Comparison of ENCODE assay signal across 26 cellular contexts in genomic region chr6:10421508-10422281, GRCh38. TPM values are rescaled to one million over a fixed set of nuclear protein-coding genes. Genes with fewer than 3 reads are reported as not detected.
DNase-seq lines count a peak whose midpoint lies in the region; ATAC-seq, FAIRE-seq and TF ChIP-seq lines count a peak whose summit lies in the region.
"Had no signal": no experiment of that assay in that cellular context is flagged by ENCODE, and none has a peak within 500 bp of the region (broad histone marks: within the 10 kb centered on the region; RNA-seq: fewer than 3 reads in every experiment).

No MANE protein-coding gene starts in this region.

- H3K23me2 ChIP-seq in H1 (ENCODE audit: low read depth, low read length) = peaks cover 8% of the 10 kb centered on the region; the same call in 1 of the 2 replicates

- CTCF ChIA-PET in H1 (lab: Charles Lee; ENCODE audit: partially characterized antibody) = interaction anchor here (0.6 to 21.9 kb wide), 18 partner anchors 8 to 1432 kb away, joined by 3 to 365 read pairs (median 4); partner anchors contain the start of gene TFAP2A

- no peaks in the 10 kb centered on the region for H3K79me1 ChIP-seq in H1 (ENCODE audit: low read depth, low read length)

- no peak overlapping the region for H3K27ac ChIP-seq in HUES6 (ENCODE audit: low read depth, low read length)
- H3K27ac ChIP-seq in H1 (ENCODE audit: low read depth, low read length) = no peak overlapping the region
- H3K27ac ChIP-seq: tibial nerve had no signal

- POLR2A ChIA-PET in H1 (lab: Charles Lee; ENCODE audit: partially characterized antibody) = interaction anchor here (1.0 to 2.0 kb wide), 5 partner anchors 9 to 38 kb away, joined by 3 to 9 read pairs (median 3); no protein-coding TSS in a partner anchor

- no peaks in the 10 kb centered on the region for H3K79me2 ChIP-seq in H1 (ENCODE audit: control insufficient read depth in 1 of 2, insufficient read depth in 2 of 2, low read length in 2 of 2)

- peaks cover 100% of the 10 kb centered on the region for H3K27me3 ChIP-seq in HUES6 (ENCODE audit: control insufficient read depth, insufficient read depth, low read length)
- peaks cover 88 to 100% (median 99%) of the 10 kb centered on the region in 4 experiments for H3K27me3 ChIP-seq in H1 (replicated peaks in 1 of 4; ENCODE audit: control insufficient read depth in 3 of 4, extremely low read depth in 1 of 4, insufficient read depth in 3 of 4, low read length in 3 of 4)

- 0 out of 2 replicates have a peak overlapping the region, but pooled peaks have one; percentile 60 for H2BK12ac ChIP-seq in H1 (ENCODE audit: low read depth, low read length)

- peaks cover 29 to 50% of the 10 kb centered on the region in 2 experiments for H4K20me1 ChIP-seq in H1 (replicated peaks in 1 of 2; ENCODE audit: control insufficient read depth in 1 of 2, insufficient read depth in 2 of 2, low read length in 2 of 2)

- no peak for TF ChIP-seq RAD21 in H1 (IDR thresholded peaks at IDR 0.05 in 1 of 2, conservative IDR thresholded peaks at IDR 0.05 in 1 of 2; ENCODE audit: low read depth in 2 of 2, low read length in 2 of 2)

- no peak for ATAC-seq in HG03457 (IDR thresholded peaks at IDR 0.05; ENCODE audit: unreplicated experiment)
- ATAC-seq: activated CD4-positive, CD25-positive, alpha-beta regulatory T cell treated with anti-CD3 and anti-CD28 coated beads, Interleukin-2, amount 50 U/mL, for 24 hours; activated CD8-positive, alpha-beta memory T cell treated with anti-CD3 and anti-CD28 coated beads, Interleukin-2, amount 10 ng/mL, durations not matched to agents 7 days and 5 days; activated naive CD8-positive, alpha-beta T cell treated with anti-CD3 and anti-CD28 coated beads, Interleukin-2, amount 50 U/mL, for 24 hours; activated T-helper 17 cell treated with anti-CD3 and anti-CD28 coated beads, Interleukin-2, amount 50 U/mL, for 72 hours; naive thymus-derived CD4-positive, alpha-beta T cell; SK-N-SH treated with all-trans-retinoic acid at 6 μM for 48 hours; stimulated activated naive CD8-positive, alpha-beta T cell treated with anti-CD3 and anti-CD28 coated beads, Interleukin-15, Interleukin-2, amounts not matched to agents 100 U/mL and 50 U/mL, for 24 hours had no signal

- H2BK120ac ChIP-seq in H1 (replicated peaks; ENCODE audit: low read depth, low read length) = no peak overlapping the region

- H3K9me3 ChIP-seq in HUES6 (ENCODE audit: control insufficient read depth, insufficient read depth, low read depth, low read length) (no peaks in the 10 kb centered on the region), H1 (ENCODE audit: insufficient read depth in 2 of 2, low read depth in 1 of 2, low read length in 1 of 2) (no peaks in the 10 kb centered on the region)
- H3K9me3 ChIP-seq: HAP-1, tibial nerve had no signal

- H2AFZ ChIP-seq in H1 (ENCODE audit: low read length) = no peak overlapping the region

- H4K91ac ChIP-seq in H1 (replicated peaks; ENCODE audit: insufficient read length, low read length) = no peak overlapping the region

- peaks cover 73% of the 10 kb centered on the region for H3K4me1 ChIP-seq in HUES6 (ENCODE audit: control insufficient read depth, insufficient read depth, low read length)
- peaks cover 6 to 51% (median 34%) of the 10 kb centered on the region in 4 experiments for H3K4me1 ChIP-seq in H1 (replicated peaks in 1 of 4; ENCODE audit: control insufficient read depth in 3 of 4, insufficient read depth in 4 of 4, low read length in 3 of 4)
- H3K4me1 ChIP-seq: HAP-1 had no signal

- H3K23ac ChIP-seq in H1 (ENCODE audit: insufficient read length) = no peak overlapping the region

- H3K4me3 ChIP-seq in HUES6 (ENCODE audit: low read depth, low read length) (peak overlapping the region; percentile 30), H1 (ENCODE audit: extremely low read depth in 1 of 4, insufficient read depth in 2 of 4, low read depth in 3 of 4, low read length in 4 of 4) (peak overlapping the region in 1 of 4 experiments; percentile 44; a peak in 5 of 8 replicates)
- H3K4me3 ChIP-seq: HAP-1, skin epidermis, tibial nerve had no signal

- H3K27me3 Mint-ChIP-seq in nephron progenitor cell (ENCODE audit: low read depth, poor library complexity) = peaks cover 100% of the 10 kb centered on the region

- H2AK5ac ChIP-seq in H1 (ENCODE audit: low read depth, low read length) = no peak overlapping the region; the same call in 1 of the 2 replicates

- no peak overlapping the region for H2BK5ac ChIP-seq in H1 (ENCODE audit: low read depth, low read length)

- no peak overlapping the region for H3K4ac ChIP-seq in H1 (replicated peaks; ENCODE audit: insufficient read length, low read depth, low read length)

- no peak overlapping the region for H3K56ac ChIP-seq in H1 (replicated peaks; ENCODE audit: insufficient read length, low read depth, low read length)

- H2BK20ac ChIP-seq in H1 (ENCODE audit: low read length) = no peak overlapping the region

- H3K4me1 Mint-ChIP-seq in nephron progenitor cell = peaks cover 39% of the 10 kb centered on the region
- H3K4me1 Mint-ChIP-seq: activated T-helper 17 cell treated with anti-CD3 and anti-CD28 coated beads, Interleukin-2, amount 50 U/mL, for 72 hours had no signal

- no peak for TF ChIP-seq POLR2A in H1 (IDR thresholded peaks at IDR 0.05; ENCODE audit: control extremely low read depth in 1 of 2, low read depth in 2 of 2, low read length in 2 of 2)

- TF ChIP-seq EP300 in H1 (IDR thresholded peaks at IDR 0.05; ENCODE audit: borderline replicate concordance in 1 of 2, low read depth in 2 of 2, low read length in 2 of 2) = no peak

- no peak overlapping the region; the same call in 1 of the 2 replicates for H3K18ac ChIP-seq in H1 (ENCODE audit: extremely low read depth, low read length)

- H4K8ac ChIP-seq in H1 (ENCODE audit: extremely low read depth, insufficient read depth, low read length) = peak overlapping the region; percentile 22; the same call in 1 of the 2 replicates

- H3K4me2 ChIP-seq in H1 (ENCODE audit: insufficient read depth in 1 of 2, low read depth in 2 of 2, low read length in 2 of 2) = peak overlapping the region; percentile 40 to 63

- no peaks in the 10 kb centered on the region for H3K36me3 Mint-ChIP-seq in nephron progenitor cell (ENCODE audit: low read depth)

- H3K14ac ChIP-seq in H1 (ENCODE audit: insufficient read length) = no peak overlapping the region

- no peak for TF ChIP-seq CTCF in H1 (IDR thresholded peaks at IDR 0.05; ENCODE audit: control extremely low read depth in 1 of 3, insufficient read depth in 1 of 3, low read depth in 1 of 3, low read length in 3 of 3)
- TF ChIP-seq CTCF in nephron progenitor cell (IDR thresholded peaks at IDR 0.05) = no peak

- H3K4me3 Mint-ChIP-seq in nephron progenitor cell = peak overlapping the region; percentile 60
- H3K4me3 Mint-ChIP-seq: activated CD8-positive, alpha-beta memory T cell treated with anti-CD3 and anti-CD28 coated beads, Interleukin-2, amount 10 ng/mL, durations not matched to agents 7 days and 5 days; activated naive CD8-positive, alpha-beta T cell treated with anti-CD3 and anti-CD28 coated beads, Interleukin-2, amount 50 U/mL, for 24 hours; activated T-helper 17 cell treated with anti-CD3 and anti-CD28 coated beads, Interleukin-2, amount 50 U/mL, for 72 hours; memory B cell had no signal

- no peak for FAIRE-seq in H1 (lab: Jason Lieb, UNC)
- FAIRE-seq: HTR-8/SVneo had no signal

- H3K36me3 ChIP-seq in HUES6 (ENCODE audit: control insufficient read depth, insufficient read depth, low read length) (no peaks in the 10 kb centered on the region), H1 (ENCODE audit: control insufficient read depth in 2 of 4, insufficient read depth in 4 of 4, low read length in 3 of 4) (peaks cover 0 to 4% (median 0%) of the 10 kb centered on the region in 4 experiments; a peak in 1 of 8 replicates)
- H3K36me3 ChIP-seq: HAP-1, tibial nerve had no signal

- 5% methylated on average over 37 of the region's 37 CpGs; no CpG with 5 or more reads in 1 of the 2 experiments for WGBS in H1 (ENCODE audit: extremely low coverage in 1 of 2, insufficient coverage in 1 of 2, insufficient read length in 1 of 2, insufficient replicate concordance in 2 of 2, low coverage in 1 of 2, low lambda C conversion rate in 2 of 2, missing lambda C conversion rate in 1 of 2), 2 experiments

- H3K27ac Mint-ChIP-seq in nephron progenitor cell = no peak overlapping the region
- H3K27ac Mint-ChIP-seq: activated CD8-positive, alpha-beta memory T cell treated with anti-CD3 and anti-CD28 coated beads, Interleukin-2, amount 10 ng/mL, durations not matched to agents 7 days and 5 days; activated naive CD8-positive, alpha-beta T cell treated with anti-CD3 and anti-CD28 coated beads, Interleukin-2, amount 50 U/mL, for 24 hours; activated T-helper 17 cell treated with anti-CD3 and anti-CD28 coated beads, Interleukin-2, amount 50 U/mL, for 72 hours; memory B cell had no signal

- DNase-seq in D341Med (ENCODE audit: low spot score) (peak; percentile 40), H1 (ENCODE audit: low read depth in 1 of 2, low spot score in 2 of 2) (peak in 1 of 2 experiments; percentile 64), nephron progenitor cell (peak; percentile 21), cortex of kidney (lab: John Stamatoyannopoulos, UW) (no peak), superior temporal gyrus (ENCODE audit: extremely low spot score) (no peak), inferior parietal cortex (ENCODE audit: extremely low spot score) (no peak)
- DNase-seq: activated CD8-positive, alpha-beta memory T cell treated with anti-CD3 and anti-CD28 coated beads, Interleukin-2, amount 10 ng/mL, durations not matched to agents 7 days and 5 days; activated naive CD8-positive, alpha-beta T cell treated with anti-CD3 and anti-CD28 coated beads, Interleukin-2, amount 50 U/mL, for 24 hours; DMS79; hippocampal formation; naive thymus-derived CD4-positive, alpha-beta T cell; NCI-H1417; NCI-H510A treated with DMSO at 0.1 percent for 48 hours; stimulated activated CD4-positive, alpha-beta T cell treated with anti-CD3 and anti-CD28 coated beads, Interleukin-2, amount 100 ng/mL, for 48 hours; stimulated activated naive CD8-positive, alpha-beta T cell treated with anti-CD3 and anti-CD28 coated beads, Interleukin-15, Interleukin-2, amounts not matched to agents 100 U/mL and 50 U/mL, for 24 hours; T1000 had no signal

- peak overlapping the region; percentile 0; the same call in 1 of the 2 replicates for H2BK15ac ChIP-seq in H1 (ENCODE audit: low read length)

- no peaks in the 10 kb centered on the region for H3K9me3 Mint-ChIP-seq in nephron progenitor cell
- H3K9me3 Mint-ChIP-seq: activated T-helper 17 cell treated with anti-CD3 and anti-CD28 coated beads, Interleukin-2, amount 50 U/mL, for 72 hours had no signal

- H3K9ac ChIP-seq in HUES6 (ENCODE audit: low read length) (no peak overlapping the region), H1 (replicated peaks in 1 of 4; ENCODE audit: extremely low read depth in 1 of 4, low read depth in 3 of 4, low read length in 3 of 4) (no peak overlapping the region; a peak in 1 of 7 replicates)

- no peak overlapping the region for H4K5ac ChIP-seq in H1 (ENCODE audit: insufficient read length, low read depth, low read length)

RNA-seq across cellular contexts. Expression of gene TFAP2A, which starts 6.8 kb away (rescaled TPM):
- total RNA-seq in H1 (2021; fragmentation: NEBNext Ultra II Directional; extraction: Animal tissue kit (Norgen Biotek cat#: 25700)) = 0.10 TPM in 1 of 2 replicates, not detected in the other
- polyA plus RNA-seq in H1 (2011; rRNA removed) = 0.23 and 0.24 TPM in 2 replicates
- 0.12 TPM for polyA plus RNA-seq in H1 (2011; cell fraction: cytosol; rRNA removed)
- 0.24 TPM for polyA plus RNA-seq in H1 (2011; cell fraction: nucleus; rRNA removed)
- polyA plus RNA-seq in H1 (2012, experiment 1 of 2) = 0.25 to 0.49 TPM (median 0.33 TPM) in 4 replicates
- 0.30 TPM for polyA plus RNA-seq in H1 (2012, experiment 2 of 2)
- 0.08 TPM for polyA plus RNA-seq in H1 (2013, experiment 1 of 2)
- polyA plus RNA-seq in H1 (2013, experiment 2 of 2) = 0.07 TPM
- polyA minus RNA-seq in H1 (2011; rRNA and poly(A)+ RNA removed) = 0.41 TPM in 1 of 2 replicates, not detected in the other
- 2.3 TPM for polyA minus RNA-seq in H1 (2011; cell fraction: cytosol; rRNA and poly(A)+ RNA removed)
- polyA minus RNA-seq in H1 (2011; cell fraction: nucleus; rRNA and poly(A)+ RNA removed) = 1.1 TPM
- total RNA-seq: naive thymus-derived CD4-positive, alpha-beta T cell had no signal
- polyA plus RNA-seq: naive thymus-derived CD4-positive, alpha-beta T cell had no signal

Comparison
In these comparisons a context has a peak if more than half of its experiments do, and no peak if none do; other contexts are left out.
1. DNase-seq: peak in D341Med (single experiment) and nephron progenitor cell (single experiment); none in cortex of kidney (single experiment), superior temporal gyrus (single experiment) and inferior parietal cortex (single experiment).